9 cellular contexts compared by ENCODE assay signal in the genomic region with DNA sequence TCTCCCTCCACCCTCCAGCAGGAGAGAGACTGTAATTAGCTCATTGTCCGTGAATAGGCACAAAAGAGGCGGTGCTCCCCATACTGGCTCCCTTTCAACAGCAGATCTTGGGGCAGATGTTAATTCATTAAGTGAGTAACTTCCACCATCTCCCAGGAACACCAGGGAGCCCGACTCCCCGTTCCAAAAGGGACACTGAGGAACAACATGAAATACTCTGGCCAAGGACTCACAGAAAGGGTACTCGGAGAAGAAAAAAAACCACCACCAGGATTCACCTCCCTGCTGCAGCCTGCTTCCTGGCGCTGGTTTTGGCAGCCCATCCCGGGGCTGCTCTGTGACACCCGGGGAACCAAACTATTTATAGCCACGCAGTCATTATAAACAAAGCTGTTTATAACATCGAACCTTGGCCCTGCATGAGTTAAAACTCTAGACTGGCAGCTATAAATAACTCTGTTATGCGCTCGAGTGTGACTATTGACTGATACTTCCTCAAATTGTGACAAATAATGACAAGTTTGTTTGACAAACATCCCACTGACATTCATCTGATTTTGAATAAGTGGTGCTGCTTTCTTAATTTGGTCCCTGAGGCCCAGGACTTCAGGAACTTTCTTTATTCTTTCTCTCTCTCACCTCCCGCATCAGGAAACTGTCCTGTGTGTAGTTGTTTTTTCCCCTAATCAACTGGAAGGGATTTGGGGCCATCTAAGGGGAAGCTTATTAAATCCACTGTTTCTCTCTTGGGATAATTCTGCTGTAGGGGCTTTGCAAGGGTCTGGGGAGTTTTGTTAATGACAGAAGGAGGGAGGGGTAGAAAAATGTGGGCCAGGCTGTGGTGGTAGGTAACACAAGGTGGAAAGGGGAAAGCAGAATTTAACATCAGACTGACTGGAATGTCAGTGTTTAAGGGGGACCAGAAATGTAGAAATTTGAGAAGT.
DNase-seq lines count a peak whose midpoint lies in the region; ATAC-seq and TF ChIP-seq lines count a peak whose summit lies in the region.
"Had no signal": no experiment of that assay in that cellular context is flagged by ENCODE, and none has a peak within 500 bp of the region (broad histone marks: within the 10 kb centered on the region; RNA-seq: fewer than 3 reads in every experiment).

No MANE protein-coding gene starts in this region.

- H3K36me3 ChIP-seq in mucosa of descending colon (ENCODE audit: low read depth) = no peaks in the 10 kb centered on the region

- peaks cover 0 to 23% of the 10 kb centered on the region in 2 donors for H3K36me3 Mint-ChIP-seq in activated naive CD4-positive, alpha-beta T cell treated with anti-CD3 and anti-CD28 coated beads, Interleukin-2, amount 50 U/mL, for 72 hours

- DNase-seq in NOMO-1 treated with DMSO at 0.1 percent for 48 hours (lab: John Stamatoyannopoulos, UW; ENCODE audit: unreplicated experiment) = peak; percentile 38
- DNase-seq in NOMO-1 treated with dmso at 0.1 percent for 144 hours (lab: John Stamatoyannopoulos, UW; ENCODE audit: unreplicated experiment) = no peak
- peak; percentile 57 for DNase-seq in NCI-H2171 (lab: John Stamatoyannopoulos, UW)
- DNase-seq in coronary artery (ENCODE audit: low spot score) = no peak
- peak in 1 of 3 donors; percentile 34 for DNase-seq in mucosa of descending colon
- no peak for DNase-seq in activated naive CD4-positive, alpha-beta T cell treated with anti-CD3 and anti-CD28 coated beads, Interleukin-2, amount 50 U/mL, for 72 hours (ENCODE audit: low spot score in 2 of 2)
- DNase-seq in stimulated activated CD4-positive, alpha-beta T cell treated with anti-CD3 and anti-CD28 coated beads, Interleukin-1b, Interleukin-23, amount 100 ng/mL, for 48 hours = no peak

- no peaks in the 10 kb centered on the region for H3K9me3 Mint-ChIP-seq in activated naive CD4-positive, alpha-beta T cell treated with anti-CD3 and anti-CD28 coated beads, Interleukin-2, amount 50 U/mL, for 72 hours

- intact Hi-C loops in mucosa of descending colon (cut with DNase I, micrococcal nuclease) = no loop called here

- H3K9me3 ChIP-seq in mucosa of descending colon = no peaks in the 10 kb centered on the region

- H3K27ac ChIP-seq in coronary artery = no peak overlapping the region
- H3K27ac ChIP-seq: C4-2B had no signal

- H3K4me3 ChIP-seq in coronary artery (peak overlapping the region; percentile 44), mucosa of descending colon (no peak overlapping the region)

- TF ChIP-seq CTCF in coronary artery (IDR thresholded peaks at IDR 0.05) = no peak
- TF ChIP-seq CTCF in mucosa of descending colon (IDR thresholded peaks at IDR 0.05) = no peak

- H3K27ac Mint-ChIP-seq in activated naive CD4-positive, alpha-beta T cell treated with anti-CD3 and anti-CD28 coated beads, Interleukin-2, amount 50 U/mL, for 72 hours = peak overlapping the region in 1 of 2 donors; percentile 26

- H3K4me1 ChIP-seq in mucosa of descending colon (ENCODE audit: low read depth) = peaks cover 10% of the 10 kb centered on the region

- peak; percentile 71 for ATAC-seq in mucosa of descending colon
- no peak for ATAC-seq in GM18907 (IDR thresholded peaks at IDR 0.05; ENCODE audit: unreplicated experiment)
- no peak for ATAC-seq in activated naive CD4-positive, alpha-beta T cell treated with anti-CD3 and anti-CD28 coated beads, Interleukin-2, amount 50 U/mL, for 72 hours

Comparison
In these comparisons a context has a peak if more than half of its experiments do, and no peak if none do; other contexts are left out.
1. DNase-seq: peak in NOMO-1 treated with DMSO at 0.1 percent for 48 hours (single experiment) and NCI-H2171 (single experiment); none in NOMO-1 treated with dmso at 0.1 percent for 144 hours (single experiment), coronary artery (single experiment), activated naive CD4-positive, alpha-beta T cell treated with anti-CD3 and anti-CD28 coated beads, Interleukin-2, amount 50 U/mL, for 72 hours (0 of 2) and stimulated activated CD4-positive, alpha-beta T cell treated with anti-CD3 and anti-CD28 coated beads, Interleukin-1b, Interleukin-23, amount 100 ng/mL, for 48 hours (single experiment).